In the genomic region with DNA sequence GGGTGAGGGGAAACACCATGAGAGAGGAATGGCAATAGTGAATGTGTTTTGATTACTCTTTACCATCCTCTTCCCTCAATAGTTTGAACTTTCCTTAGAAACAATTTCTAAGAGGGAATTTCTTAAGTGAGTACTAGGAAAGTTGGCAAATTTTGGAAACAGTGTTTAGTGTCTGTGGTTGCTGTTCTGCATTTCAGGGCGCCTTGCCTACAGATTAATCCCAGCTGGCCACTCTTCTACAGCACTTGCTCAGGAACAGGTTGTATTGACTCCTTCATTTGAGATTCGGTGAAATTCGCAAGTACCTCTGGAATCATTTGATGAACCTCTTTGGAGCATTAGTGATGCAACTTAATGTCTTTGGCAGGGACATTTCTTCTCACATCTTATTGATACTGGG, we compare ENCODE assay signal across 24 cellular contexts.
"Had no signal": no experiment of that assay in that cellular context is flagged by ENCODE, and none has a peak within 500 bp of the region (broad histone marks: within the 10 kb centered on the region; RNA-seq: fewer than 3 reads in every experiment).

No MANE protein-coding gene starts in this region.

- H3K4me1 ChIP-seq: gastrocnemius medialis, psoas muscle, spleen, testis had no signal

- H3K4me3 ChIP-seq: coronary artery, gastrocnemius medialis, lower lobe of right lung, ovary, psoas muscle, skin epidermis, spleen, testis, tibial artery had no signal

- H3K27ac Mint-ChIP-seq: nephron progenitor cell; stimulated activated memory B cell treated with anti-CD40 and anti-IgM and Interleukin-4, amounts not matched to agents 10 μg/mL and 1 μg/mL and 100 μg/mL, for 72 hours; type B pancreatic cell had no signal

- H3K36me3 Mint-ChIP-seq: naive thymus-derived CD8-positive, alpha-beta T cell; stimulated activated memory B cell treated with anti-CD40 and anti-IgM and Interleukin-4, amounts not matched to agents 10 μg/mL and 1 μg/mL and 100 μg/mL, for 72 hours had no signal

- H3K9me3 ChIP-seq: gastrocnemius medialis, lower lobe of right lung, ovary, psoas muscle, spleen, testis, tibial artery had no signal

- ATAC-seq: esophagus mucosa; gastrocnemius medialis; left ventricle myocardium superior; lower lobe of right lung; naive thymus-derived CD8-positive, alpha-beta T cell; psoas muscle; right cardiac atrium; stimulated activated memory B cell treated with anti-CD40 and anti-IgM and Interleukin-4, amounts not matched to agents 10 μg/mL and 1 μg/mL and 100 μg/mL, for 72 hours; stimulated activated naive CD8-positive, alpha-beta T cell treated with anti-CD3 and anti-CD28 coated beads, Interleukin-15, Interleukin-2, amounts not matched to agents 100 U/mL and 50 U/mL, for 24 hours had no signal

- H3K27me3 ChIP-seq: gastrocnemius medialis, ovary, spleen, testis, tibial artery had no signal

- H3K27me3 Mint-ChIP-seq: naive thymus-derived CD8-positive, alpha-beta T cell; stimulated activated memory B cell treated with anti-CD40 and anti-IgM and Interleukin-4, amounts not matched to agents 10 μg/mL and 1 μg/mL and 100 μg/mL, for 72 hours had no signal

- H3K27ac ChIP-seq: coronary artery, epithelial cell of prostate, gastrocnemius medialis, lower lobe of right lung, ovary, psoas muscle, skin epidermis, spleen, testis, tibial artery had no signal

- H3K4me3 Mint-ChIP-seq: naive thymus-derived CD8-positive, alpha-beta T cell; nephron progenitor cell; stimulated activated memory B cell treated with anti-CD40 and anti-IgM and Interleukin-4, amounts not matched to agents 10 μg/mL and 1 μg/mL and 100 μg/mL, for 72 hours; type B pancreatic cell had no signal

- H3K36me3 ChIP-seq: gastrocnemius medialis, lower lobe of right lung, ovary, spleen, tibial artery had no signal

- DNase-seq: effector CD4-positive, alpha-beta T cell; gastrocnemius medialis; head of caudate nucleus; left ventricle myocardium superior; lower lobe of right lung; naive thymus-derived CD8-positive, alpha-beta T cell; nephron progenitor cell; nucleus accumbens; ovary; posterior cingulate gyrus; psoas muscle; right cardiac atrium; spleen; stimulated activated CD4-positive, alpha-beta T cell treated with anti-CD3 and anti-CD28 coated beads, Interleukin-4, amount 100 ng/mL, for 4 hours; stimulated activated naive CD8-positive, alpha-beta T cell treated with anti-CD3 and anti-CD28 coated beads, Interleukin-15, Interleukin-2, amounts not matched to agents 100 U/mL and 50 U/mL, for 24 hours; substantia nigra; testis; tibial artery had no signal

- H3K4me1 Mint-ChIP-seq: nephron progenitor cell had no signal
